ENCODE assay signal across 9 cellular contexts in the genomic region with DNA sequence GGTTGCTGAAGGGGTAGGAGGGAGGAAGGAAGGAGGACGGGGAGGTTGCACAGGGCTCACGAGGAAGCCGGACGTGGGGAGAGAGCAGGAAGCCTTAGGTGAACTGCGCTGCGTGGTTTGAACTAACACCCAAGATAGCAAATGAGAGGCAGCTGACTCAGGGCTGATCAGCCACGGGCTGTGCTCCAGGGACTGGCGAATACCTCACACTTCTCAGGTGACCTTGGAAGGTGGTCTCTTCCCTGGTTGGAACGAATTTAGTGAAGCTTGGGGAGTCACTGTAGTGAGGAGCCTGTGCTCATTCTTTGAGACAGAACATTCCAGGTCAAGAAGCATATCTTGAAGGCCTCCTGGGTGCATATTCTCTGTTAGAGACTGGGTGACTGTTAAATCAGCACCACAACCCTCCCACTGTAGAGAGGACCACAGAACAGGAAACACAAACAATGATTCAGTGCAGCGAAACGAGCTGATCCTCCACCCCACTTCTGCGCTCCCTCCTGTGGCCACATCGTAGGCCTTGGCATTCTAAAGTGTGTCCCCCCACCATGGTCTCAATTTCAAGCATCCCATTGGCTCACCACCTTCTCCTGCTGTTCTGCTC. TPM values are rescaled to one million over a fixed set of nuclear protein-coding genes. Genes with fewer than 3 reads are reported as not detected.
DNase-seq lines count a peak whose midpoint lies in the region; ATAC-seq, FAIRE-seq and TF ChIP-seq lines count a peak whose summit lies in the region.
"Had no signal": no experiment of that assay in that cellular context is flagged by ENCODE, and none has a peak within 500 bp of the region (broad histone marks: within the 10 kb centered on the region; RNA-seq: fewer than 3 reads in every experiment).

No MANE protein-coding gene starts in this region.

- H2AFZ ChIP-seq in endothelial cell of umbilical vein (ENCODE audit: low read depth, low read length): peak overlapping the region; percentile 16

- peak; percentile 51 to 91 (median 76) for DNase-seq in CD4-positive, CD25-positive, alpha-beta regulatory T cell
- peak; percentile 53 to 58 for DNase-seq in activated CD4-positive, alpha-beta T cell treated with anti-CD3 and anti-CD28 coated beads, Interleukin-2, amount 50 U/mL, for 4 hours
- DNase-seq in endothelial cell of umbilical vein (ENCODE audit: low read depth, low spot score) (no peak), SK-N-DZ (ENCODE audit: low spot score) (no peak)
- peak; percentile 41 to 44 for DNase-seq in stimulated activated CD4-positive, alpha-beta T cell treated with anti-CD3 and anti-CD28 coated beads, Interleukin-15, amount 100 ng/mL, for 1 hour (ENCODE audit: low read depth in 1 of 2, low spot score in 1 of 2)

- H3K4me2 ChIP-seq in endothelial cell of umbilical vein (ENCODE audit: insufficient read depth, low read length): no peak overlapping the region

- no peak for FAIRE-seq in endothelial cell of umbilical vein (lab: Jason Lieb, UNC)

- no peak overlapping the region for H3K9ac ChIP-seq in endothelial cell of umbilical vein (replicated peaks; ENCODE audit: extremely low read depth, insufficient read depth, low read length)

- H3K27ac Mint-ChIP-seq in CD4-positive, CD25-positive, alpha-beta regulatory T cell: peak overlapping the region; percentile 99 to 100 (median 99)

- H3K4me1 ChIP-seq in CD4-positive, CD25-positive, alpha-beta regulatory T cell (ENCODE audit: control insufficient read depth, insufficient read depth, low read length, poor library complexity, severe bottlenecking): peaks cover 77% of the 10 kb centered on the region
- H3K4me1 ChIP-seq in endothelial cell of umbilical vein (ENCODE audit: control insufficient read depth, extremely low read depth, insufficient read depth, low read length): peaks cover 3% of the 10 kb centered on the region

- peak; percentile 79 to 83 for ATAC-seq in CD4-positive, CD25-positive, alpha-beta regulatory T cell (ENCODE audit: low read depth in 2 of 2)
- ATAC-seq in HG03159 (IDR thresholded peaks at IDR 0.05; ENCODE audit: unreplicated experiment) (peak; percentile 62), esophagus mucosa (no peak), HG03469 (IDR thresholded peaks at IDR 0.05; ENCODE audit: unreplicated experiment) (no peak)

- H3K36me3 Mint-ChIP-seq in CD4-positive, CD25-positive, alpha-beta regulatory T cell: no peaks in the 10 kb centered on the region

- CTCF ChIA-PET in endothelial cell of umbilical vein (lab: Charles Lee): interaction anchor here (1.0 kb wide), 2 partner anchors 56 to 115 kb away, joined by 4 to 7 read pairs; no protein-coding TSS in a partner anchor

- H3K79me2 ChIP-seq in endothelial cell of umbilical vein (ENCODE audit: control insufficient read depth, insufficient read depth, low read length): no peaks in the 10 kb centered on the region

- H3K27me3 Mint-ChIP-seq in CD4-positive, CD25-positive, alpha-beta regulatory T cell: peaks cover 6% of the 10 kb centered on the region

- no peak for TF ChIP-seq CTCF in endothelial cell of umbilical vein (IDR thresholded peaks at IDR 0.05; ENCODE audit: extremely low read depth in 1 of 2, insufficient read depth in 1 of 2, low read depth in 1 of 2, low read length in 2 of 2)

- no peaks in the 10 kb centered on the region for H3K9me1 ChIP-seq in endothelial cell of umbilical vein (replicated peaks; ENCODE audit: control insufficient read depth, extremely low read depth, insufficient read depth, low read length)

- no peaks in the 10 kb centered on the region for H3K36me3 ChIP-seq in CD4-positive, CD25-positive, alpha-beta regulatory T cell (ENCODE audit: control insufficient read depth, insufficient read depth, low read length)
- H3K36me3 ChIP-seq in endothelial cell of umbilical vein (ENCODE audit: control insufficient read depth in 2 of 2, extremely low read depth in 1 of 2, insufficient read depth in 2 of 2, low read length in 2 of 2): no peaks in the 10 kb centered on the region

- peak overlapping the region; percentile 93 for H3K27ac ChIP-seq in CD4-positive, CD25-positive, alpha-beta regulatory T cell (ENCODE audit: insufficient read depth, low read length, poor library complexity, severe bottlenecking)
- H3K27ac ChIP-seq in endothelial cell of umbilical vein (ENCODE audit: insufficient read depth, low read depth, low read length): no peak overlapping the region

- no peaks in the 10 kb centered on the region for H4K20me1 ChIP-seq in endothelial cell of umbilical vein (replicated peaks; ENCODE audit: control insufficient read depth, extremely low read depth, insufficient read depth, low read length)

- intact Hi-C loops in endothelial cell of umbilical vein (cut with micrococcal nuclease): no loop called here

- peak overlapping the region; percentile 90 to 92 (median 92) for H3K4me3 Mint-ChIP-seq in CD4-positive, CD25-positive, alpha-beta regulatory T cell

- H3K9me3 Mint-ChIP-seq in CD4-positive, CD25-positive, alpha-beta regulatory T cell: peaks cover 0 to 1% (median 0%) of the 10 kb centered on the region in 7 donors

- dilution Hi-C loops in endothelial cell of umbilical vein (cut with MboI; ENCODE audit: extremely low pct_ligation_motif_present, low sequenced_read_pairs): no loop called here

- H3K9me3 ChIP-seq in CD4-positive, CD25-positive, alpha-beta regulatory T cell (ENCODE audit: control insufficient read depth in 2 of 2, low read length in 2 of 2): no peaks in the 10 kb centered on the region
- no peaks in the 10 kb centered on the region for H3K9me3 ChIP-seq in endothelial cell of umbilical vein (replicated peaks; ENCODE audit: control insufficient read depth, insufficient read depth, low read length)

- H3K27me3 ChIP-seq in CD4-positive, CD25-positive, alpha-beta regulatory T cell (ENCODE audit: control insufficient read depth, insufficient read depth, low read length): no peaks in the 10 kb centered on the region
- peaks cover 0 to 2% of the 10 kb centered on the region in 2 experiments for H3K27me3 ChIP-seq in endothelial cell of umbilical vein (ENCODE audit: control insufficient read depth in 2 of 2, insufficient read depth in 2 of 2, low read length in 2 of 2)

- no peak for TF ChIP-seq POLR2A in endothelial cell of umbilical vein (IDR thresholded peaks at IDR 0.05; ENCODE audit: low read depth, low read length)

- no TSS peak for BruUV-seq in endothelial cell of umbilical vein (replicated peaks; lab: Mats Ljungman, UMichigan)

- POLR2A ChIA-PET in endothelial cell of umbilical vein (lab: Charles Lee): no interaction called here

- H3K4me3 ChIP-seq in CD4-positive, CD25-positive, alpha-beta regulatory T cell (ENCODE audit: low read depth, low read length): peak overlapping the region; percentile 40
- H3K4me3 ChIP-seq in endothelial cell of umbilical vein (replicated peaks in 1 of 3; ENCODE audit: insufficient read depth in 1 of 3, low read depth in 1 of 3, low read length in 3 of 3): no peak overlapping the region

- H3K4me1 Mint-ChIP-seq in CD4-positive, CD25-positive, alpha-beta regulatory T cell: peaks cover 20 to 75% (median 59%) of the 10 kb centered on the region in 4 donors

TF ChIP-seq in endothelial cell of umbilical vein, 7 proteins besides CTCF, POLR2A, EP300 and RAD21:
- TF ChIP-seq FOS (IDR thresholded peaks at IDR 0.05; ENCODE audit: borderline replicate concordance, insufficient read depth, low read length): no peak
- no peak for TF ChIP-seq EZH2 (IDR thresholded peaks at IDR 0.05; ENCODE audit: borderline replicate concordance, low read depth, low read length, severe bottlenecking)
- no peak for TF ChIP-seq MYC (IDR thresholded peaks at IDR 0.05; ENCODE audit: low read depth, low read length)
- no peak for TF ChIP-seq JUN (IDR thresholded peaks at IDR 0.05; ENCODE audit: borderline replicate concordance, insufficient read depth, insufficient read length, low read depth)
- TF ChIP-seq MAX (IDR thresholded peaks at IDR 0.05; ENCODE audit: insufficient read depth, insufficient read length): no peak
- no peak for TF ChIP-seq POLR2AphosphoS5 (IDR thresholded peaks at IDR 0.05; ENCODE audit: insufficient read depth, low read depth, low read length)
- TF ChIP-seq GATA2 (IDR thresholded peaks at IDR 0.05; ENCODE audit: insufficient read depth, insufficient read length, low read depth, low read length): no peak
TF ChIP-seq in endothelial cell of umbilical vein: peak in this region for 0.

RNA-seq across cellular contexts. Expression of gene TOGARAM2, which starts 33.8 kb away (rescaled TPM):
- total RNA-seq in CD4-positive, CD25-positive, alpha-beta regulatory T cell: 9.3 TPM
- polyA plus RNA-seq in CD4-positive, CD25-positive, alpha-beta regulatory T cell: 1 to 10 TPM in 3 of 4 donors, not detected in 1; 1.5 to 2.4 (median 1.7) TPM
- total RNA-seq in endothelial cell of umbilical vein (not detected in 2 replicates), esophagus mucosa (0.16 TPM)
- not detected in 2 replicates for polyA plus RNA-seq in endothelial cell of umbilical vein
- not detected in 2 replicates for polyA plus RNA-seq in endothelial cell of umbilical vein (2011; cell fraction: cytosol; rRNA removed)
- 0.03 and 0.09 TPM in 2 replicates for polyA plus RNA-seq in endothelial cell of umbilical vein (2011; cell fraction: nucleus; rRNA removed)
- 0.53 and 0.64 TPM in 2 replicates for polyA plus RNA-seq in endothelial cell of umbilical vein (2012)
- polyA minus RNA-seq in endothelial cell of umbilical vein: not detected in 2 replicates
- 1.5 TPM for polyA minus RNA-seq in endothelial cell of umbilical vein (2011; cell fraction: cytosol; rRNA and poly(A)+ RNA removed)
- not detected in 2 replicates for polyA minus RNA-seq in endothelial cell of umbilical vein (2011; cell fraction: nucleus; rRNA and poly(A)+ RNA removed)
- 0.02 and 0.03 TPM in 2 replicates for polyA plus RNA-seq in SK-N-DZ (2014; cell fraction: cytosol; rRNA removed)
- 0.94 TPM in 1 of 2 replicates, not detected in the other for polyA plus RNA-seq in SK-N-DZ (2014; cell fraction: nucleus; rRNA removed)
- total RNA-seq: epithelial cell of proximal tubule had no signal

RNA-seq across cellular contexts. Expression of gene PCARE, which starts 59.4 kb away (rescaled TPM):
- not detected for total RNA-seq in CD4-positive, CD25-positive, alpha-beta regulatory T cell
- polyA plus RNA-seq in CD4-positive, CD25-positive, alpha-beta regulatory T cell: not detected
- not detected in 2 replicates for total RNA-seq in endothelial cell of umbilical vein
- not detected in 2 replicates for polyA plus RNA-seq in endothelial cell of umbilical vein
- polyA plus RNA-seq in endothelial cell of umbilical vein (2011; cell fraction: cytosol; rRNA removed): not detected in 2 replicates
- polyA plus RNA-seq in endothelial cell of umbilical vein (2011; cell fraction: nucleus; rRNA removed): not detected in 2 replicates
- polyA plus RNA-seq in endothelial cell of umbilical vein (2012): not detected in 2 replicates
- not detected in 2 replicates for polyA minus RNA-seq in endothelial cell of umbilical vein
- not detected for polyA minus RNA-seq in endothelial cell of umbilical vein (2011; cell fraction: cytosol; rRNA and poly(A)+ RNA removed)
- not detected in 2 replicates for polyA minus RNA-seq in endothelial cell of umbilical vein (2011; cell fraction: nucleus; rRNA and poly(A)+ RNA removed)
- polyA plus RNA-seq in SK-N-DZ (2014; cell fraction: cytosol; rRNA removed): not detected in 2 replicates
- not detected in 2 replicates for polyA plus RNA-seq in SK-N-DZ (2014; cell fraction: nucleus; rRNA removed)
- total RNA-seq in esophagus mucosa: 0.08 TPM
- total RNA-seq: epithelial cell of proximal tubule had no signal

Comparison
In these comparisons a context has a peak if more than half of its experiments do, and no peak if none do; other contexts are left out.
1. ATAC-seq: peak in CD4-positive, CD25-positive, alpha-beta regulatory T cell (2 of 2) and HG03159 (single experiment); none in esophagus mucosa (single experiment) and HG03469 (single experiment).
2. DNase-seq: peak in CD4-positive, CD25-positive, alpha-beta regulatory T cell (3 of 3), activated CD4-positive, alpha-beta T cell treated with anti-CD3 and anti-CD28 coated beads, Interleukin-2, amount 50 U/mL, for 4 hours (2 of 2) and stimulated activated CD4-positive, alpha-beta T cell treated with anti-CD3 and anti-CD28 coated beads, Interleukin-15, amount 100 ng/mL, for 1 hour (2 of 2); none in endothelial cell of umbilical vein (single experiment) and SK-N-DZ (single experiment).